ENCODE assay signal across 25 cellular contexts in genomic region chr7:142906643-142907042, GRCh38. TPM values are rescaled to one million over a fixed set of nuclear protein-coding genes. Genes with fewer than 3 reads are reported as not detected.
A peak's percentile ranks its signal among the peaks of the same experiment; 100 is the strongest.
DNase-seq lines count a peak whose midpoint lies in the region; ATAC-seq, FAIRE-seq and TF ChIP-seq lines count a peak whose summit lies in the region.
"Had no signal": no experiment of that assay in that cellular context is flagged by ENCODE, and none has a peak within 500 bp of the region (broad histone marks: within the 10 kb centered on the region; RNA-seq: fewer than 3 reads in every experiment).

No MANE protein-coding gene starts in this region.

- WGBS in HepG2 (ENCODE audit: low lambda C conversion rate), result 3% methylated on average over 2 of the region's 2 CpGs

- H3K4me1 ChIP-seq in KMS-11 (ENCODE audit: low read depth, poor library complexity, severe bottlenecking) (peaks cover 20% of the 10 kb centered on the region), HepG2 (ENCODE audit: insufficient read depth, low read length) (no peaks in the 10 kb centered on the region)
- H3K4me1 ChIP-seq: A549 had no signal

- CTCF ChIA-PET in HepG2 (lab: Yijun Ruan, JAX; ENCODE audit: low intra/inter-chr PET ratio, low total read pairs), result no interaction called here

- TF ChIP-seq EP300 in HepG2 (IDR thresholded peaks at IDR 0.05; ENCODE audit: low read depth in 2 of 2, low read length in 2 of 2), result no peak
- TF ChIP-seq EP300 in HepG2 (CRISPR knock-in tag; IDR thresholded peaks at IDR 0.05; ENCODE audit: borderline replicate concordance), result no peak

- TF ChIP-seq POLR2A in HepG2 (IDR thresholded peaks at IDR 0.05; ENCODE audit: insufficient read depth in 1 of 2, low read depth in 2 of 2, low read length in 2 of 2), result no peak

- TF ChIP-seq CTCF in KMS-11 (conservative IDR thresholded peaks at IDR 0.05; ENCODE audit: low read depth, low read length), result no peak
- TF ChIP-seq CTCF in coronary artery (IDR thresholded peaks at IDR 0.05), result no peak
- TF ChIP-seq CTCF in HepG2 (CRISPR knock-in tag; IDR thresholded peaks at IDR 0.05), result no peak
- TF ChIP-seq CTCF in omental fat pad (IDR thresholded peaks at IDR 0.05), result no peak

- no peaks in the 10 kb centered on the region for H4K20me1 ChIP-seq in KMS-11 (ENCODE audit: insufficient read depth)
- H4K20me1 ChIP-seq in HepG2 (ENCODE audit: insufficient read depth, low read length), result no peaks in the 10 kb centered on the region

- in situ Hi-C loops in HepG2 (cut with HindIII; ENCODE audit: extremely low pct_ligation_motif_present, low pct_unique_long_range_greater_than_20kb), result no loop called here

- H3K27me3 ChIP-seq in KMS-11 (ENCODE audit: insufficient read depth, low read depth), result no peaks in the 10 kb centered on the region
- H3K27me3 ChIP-seq in HepG2 (ENCODE audit: control insufficient read depth in 1 of 2, insufficient read depth in 2 of 2, low read length in 2 of 2), result 0 out of 5 replicates have a peak, but pooled peaks cover 0 to 1% of the 10 kb centered on the region in 2 experiments

- H3K9me3 ChIP-seq in HepG2 (ENCODE audit: low read length), result peaks cover 7% of the 10 kb centered on the region

- no peak overlapping the region for H2AFZ ChIP-seq in KMS-11 (ENCODE audit: low read depth)
- H2AFZ ChIP-seq in HepG2 (ENCODE audit: low read length), result no peak overlapping the region
- H2AFZ ChIP-seq: GM23338 had no signal

- no peak for TF ChIP-seq RAD21 in HepG2 (CRISPR knock-in tag; IDR thresholded peaks at IDR 0.05)

- H3K27ac ChIP-seq in KMS-11 (peak overlapping the region; percentile 3; the same call in 1 of the 2 replicates), coronary artery (no peak overlapping the region), HepG2 (ENCODE audit: extremely low read length, insufficient read depth, low read length) (no peak overlapping the region), substantia nigra (ENCODE audit: low read depth, low read length, poor library complexity, severe bottlenecking) (no peak overlapping the region)
- H3K27ac ChIP-seq: A549 had no signal

- H3K4me3 ChIP-seq in KMS-11 (IDR thresholded peaks at IDR 0.05; ENCODE audit: insufficient read depth, low read depth, low read length), result no peak overlapping the region
- H3K4me3 ChIP-seq in coronary artery, result no peak overlapping the region
- no peak overlapping the region for H3K4me3 ChIP-seq in HepG2 (replicated peaks in 1 of 3; ENCODE audit: insufficient read depth in 1 of 3, low read depth in 2 of 3, low read length in 3 of 3)
- H3K4me3 ChIP-seq: A549, GM23338 had no signal

- POLR2A ChIA-PET in HepG2 (lab: Yijun Ruan, JAX), result no interaction called here

- DNase-seq in coronary artery (ENCODE audit: low spot score) (peak; percentile 9), HepG2 (ENCODE audit: low spot score) (no peak), substantia nigra (lab: John Stamatoyannopoulos, UW) (no peak), NCI-H146 (lab: John Stamatoyannopoulos, UW) (no peak), omental fat pad (ENCODE audit: low spot score) (no peak)
- DNase-seq: 8988T; ACHN; C1 segment of cervical spinal cord; Calu3; CD4-positive, alpha-beta memory T cell; COR-L47; DMS53; DMS79 treated with DMSO at 0.1 percent for 48 hours; GF-D8; H9 had no signal

- H3K9ac ChIP-seq in KMS-11, result no peak overlapping the region
- no peak overlapping the region for H3K9ac ChIP-seq in HepG2 (ENCODE audit: insufficient read depth, low read depth, low read length)

- H3K36me3 ChIP-seq in KMS-11 (ENCODE audit: insufficient read depth) (no peaks in the 10 kb centered on the region), HepG2 (replicated peaks in 1 of 2; ENCODE audit: control insufficient read depth in 1 of 2, insufficient read depth in 2 of 2, low read length in 2 of 2) (no peaks in the 10 kb centered on the region)

- no peak for ATAC-seq in HepG2
- ATAC-seq in omental fat pad (ENCODE audit: low FRiP score), result no peak
- ATAC-seq: A549, GM23338, HCT116 had no signal

- intact Hi-C loops in HepG2 (cut with micrococcal nuclease; ENCODE audit: unreplicated experiment), result no loop called here

- peak overlapping the region; percentile 41; the same call in 1 of the 2 replicates for H3K4me2 ChIP-seq in KMS-11
- H3K4me2 ChIP-seq in HepG2 (ENCODE audit: low read depth, low read length), result no peak overlapping the region
- H3K4me2 ChIP-seq: A549, GM23338 had no signal

- BruUV-seq in HepG2 (replicated peaks; lab: Mats Ljungman, UMichigan), result no TSS peak

- FAIRE-seq in HepG2 (lab: Jason Lieb, UNC), result no peak
- FAIRE-seq: A549, GM12891, GM18507 had no signal

- H3K79me2 ChIP-seq in KMS-11 (ENCODE audit: insufficient read depth, low read depth), result no peaks in the 10 kb centered on the region
- no peaks in the 10 kb centered on the region for H3K79me2 ChIP-seq in HepG2 (ENCODE audit: insufficient read depth, low read length)

RNA-seq across cellular contexts. Expression of gene TRPV6, which starts 21.1 kb away (rescaled TPM):
- total RNA-seq in HepG2 (2016; rRNA removed; fragmentation: Illumina TruSeq; extraction: Trizol) (not detected in 2 replicates), omental fat pad (under 1 TPM; under 0.01 to 0.65 (median 0.52) TPM)
- total RNA-seq in HepG2 (2016; cell fraction: cytosol; rRNA removed; fragmentation: Illumina TruSeq; extraction: Trizol; ENCODE audit: low read depth), result not detected in 2 replicates
- not detected in 2 replicates for total RNA-seq in HepG2 (2016; cell fraction: insoluble cytoplasmic fraction; rRNA removed; fragmentation: Illumina TruSeq; extraction: Trizol)
- total RNA-seq in HepG2 (2016; cell fraction: membrane; rRNA removed; fragmentation: Illumina TruSeq; extraction: Trizol), result not detected in 2 replicates
- total RNA-seq in HepG2 (2016; cell fraction: nucleus; rRNA removed; fragmentation: Illumina TruSeq; extraction: Trizol), result not detected in 2 replicates
- not detected in 2 replicates for polyA plus RNA-seq in HepG2 (2011; rRNA removed)
- polyA plus RNA-seq in HepG2 (2011; cell fraction: cytosol; rRNA removed), result not detected in 2 replicates
- polyA plus RNA-seq in HepG2 (2011; cell fraction: nucleus; rRNA removed), result 0.05 TPM in 1 of 2 replicates, not detected in the other
- not detected in 2 replicates for polyA plus RNA-seq in HepG2 (2012)
- polyA plus RNA-seq in HepG2 (2016; cell fraction: cytosol; fragmentation: Illumina TruSeq; extraction: Trizol; ENCODE audit: low read depth), result not detected in 2 replicates
- polyA plus RNA-seq in HepG2 (2016; cell fraction: insoluble cytoplasmic fraction; fragmentation: Illumina TruSeq; extraction: Trizol; ENCODE audit: low read depth), result not detected in 2 replicates
- polyA plus RNA-seq in HepG2 (2016; cell fraction: membrane; fragmentation: Illumina TruSeq; extraction: Trizol; ENCODE audit: low read depth), result not detected in 2 replicates
- polyA plus RNA-seq in HepG2 (2016; cell fraction: nucleus; fragmentation: Illumina TruSeq; extraction: Trizol; ENCODE audit: insufficient read depth, low read depth), result not detected in 2 replicates
- polyA minus RNA-seq in HepG2 (2011; rRNA and poly(A)+ RNA removed; ENCODE audit: low replicate concordance), result not detected in 2 replicates
- polyA minus RNA-seq in HepG2 (2011; cell fraction: cytosol; rRNA and poly(A)+ RNA removed), result not detected in 2 replicates
- under 0.01 TPM in 1 of 2 replicates, not detected in the other for polyA minus RNA-seq in HepG2 (2011; cell fraction: nucleus; rRNA and poly(A)+ RNA removed)
- total RNA-seq: CD4-positive, alpha-beta memory T cell; Daoy; G401; H4 had no signal
- polyA plus RNA-seq: A549, BJ had no signal

RNA-seq across cellular contexts. Expression of gene TRPV5, which starts 26.9 kb away (rescaled TPM):
- total RNA-seq in HepG2 (2016; rRNA removed; fragmentation: Illumina TruSeq; extraction: Trizol) (not detected in 2 replicates), omental fat pad (not detected)
- not detected in 2 replicates for total RNA-seq in HepG2 (2016; cell fraction: cytosol; rRNA removed; fragmentation: Illumina TruSeq; extraction: Trizol; ENCODE audit: low read depth)
- not detected in 2 replicates for total RNA-seq in HepG2 (2016; cell fraction: insoluble cytoplasmic fraction; rRNA removed; fragmentation: Illumina TruSeq; extraction: Trizol)
- total RNA-seq in HepG2 (2016; cell fraction: membrane; rRNA removed; fragmentation: Illumina TruSeq; extraction: Trizol), result not detected in 2 replicates
- total RNA-seq in HepG2 (2016; cell fraction: nucleus; rRNA removed; fragmentation: Illumina TruSeq; extraction: Trizol), result not detected in 2 replicates
- not detected in 2 replicates for polyA plus RNA-seq in HepG2 (2011; rRNA removed)
- polyA plus RNA-seq in HepG2 (2011; cell fraction: cytosol; rRNA removed), result not detected in 2 replicates
- polyA plus RNA-seq in HepG2 (2011; cell fraction: nucleus; rRNA removed), result 0.03 and 0.05 TPM in 2 replicates
- polyA plus RNA-seq in HepG2 (2012), result not detected in 2 replicates
- polyA plus RNA-seq in HepG2 (2016; cell fraction: cytosol; fragmentation: Illumina TruSeq; extraction: Trizol; ENCODE audit: low read depth), result not detected in 2 replicates
- polyA plus RNA-seq in HepG2 (2016; cell fraction: insoluble cytoplasmic fraction; fragmentation: Illumina TruSeq; extraction: Trizol; ENCODE audit: low read depth), result not detected in 2 replicates
- not detected in 2 replicates for polyA plus RNA-seq in HepG2 (2016; cell fraction: membrane; fragmentation: Illumina TruSeq; extraction: Trizol; ENCODE audit: low read depth)
- polyA plus RNA-seq in HepG2 (2016; cell fraction: nucleus; fragmentation: Illumina TruSeq; extraction: Trizol; ENCODE audit: insufficient read depth, low read depth), result not detected in 2 replicates
- polyA minus RNA-seq in HepG2 (2011; rRNA and poly(A)+ RNA removed; ENCODE audit: low replicate concordance), result not detected in 2 replicates
- not detected in 2 replicates for polyA minus RNA-seq in HepG2 (2011; cell fraction: cytosol; rRNA and poly(A)+ RNA removed)
- polyA minus RNA-seq in HepG2 (2011; cell fraction: nucleus; rRNA and poly(A)+ RNA removed), result not detected in 2 replicates
- total RNA-seq: Calu3; CD4-positive, alpha-beta memory T cell; G401; GM23338; H4; H9 had no signal
- polyA plus RNA-seq: A549; BJ; CD4-positive, alpha-beta memory T cell; GM23338 had no signal

RNA-seq across cellular contexts. Expression of gene LLCFC1, which starts 32.6 kb away (rescaled TPM):
- total RNA-seq in HepG2 (2016; rRNA removed; fragmentation: Illumina TruSeq; extraction: Trizol) (not detected in 2 replicates), omental fat pad (not detected)
- not detected in 2 replicates for total RNA-seq in HepG2 (2016; cell fraction: cytosol; rRNA removed; fragmentation: Illumina TruSeq; extraction: Trizol; ENCODE audit: low read depth)
- total RNA-seq in HepG2 (2016; cell fraction: insoluble cytoplasmic fraction; rRNA removed; fragmentation: Illumina TruSeq; extraction: Trizol), result not detected in 2 replicates
- not detected in 2 replicates for total RNA-seq in HepG2 (2016; cell fraction: membrane; rRNA removed; fragmentation: Illumina TruSeq; extraction: Trizol)
- not detected in 2 replicates for total RNA-seq in HepG2 (2016; cell fraction: nucleus; rRNA removed; fragmentation: Illumina TruSeq; extraction: Trizol)
- polyA plus RNA-seq in HepG2 (2011; rRNA removed), result not detected in 2 replicates
- not detected in 2 replicates for polyA plus RNA-seq in HepG2 (2011; cell fraction: cytosol; rRNA removed)
- not detected in 2 replicates for polyA plus RNA-seq in HepG2 (2011; cell fraction: nucleus; rRNA removed)
- polyA plus RNA-seq in HepG2 (2012), result not detected in 2 replicates
- not detected in 2 replicates for polyA plus RNA-seq in HepG2 (2016; cell fraction: cytosol; fragmentation: Illumina TruSeq; extraction: Trizol; ENCODE audit: low read depth)
- not detected in 2 replicates for polyA plus RNA-seq in HepG2 (2016; cell fraction: insoluble cytoplasmic fraction; fragmentation: Illumina TruSeq; extraction: Trizol; ENCODE audit: low read depth)
- polyA plus RNA-seq in HepG2 (2016; cell fraction: membrane; fragmentation: Illumina TruSeq; extraction: Trizol; ENCODE audit: low read depth), result not detected in 2 replicates
- not detected in 2 replicates for polyA plus RNA-seq in HepG2 (2016; cell fraction: nucleus; fragmentation: Illumina TruSeq; extraction: Trizol; ENCODE audit: insufficient read depth, low read depth)
- not detected in 2 replicates for polyA minus RNA-seq in HepG2 (2011; rRNA and poly(A)+ RNA removed; ENCODE audit: low replicate concordance)
- polyA minus RNA-seq in HepG2 (2011; cell fraction: cytosol; rRNA and poly(A)+ RNA removed), result not detected in 2 replicates
- not detected in 2 replicates for polyA minus RNA-seq in HepG2 (2011; cell fraction: nucleus; rRNA and poly(A)+ RNA removed)
- total RNA-seq: Calu3; CD4-positive, alpha-beta memory T cell; Daoy; G401; GM23338; H4; H9 had no signal
- polyA plus RNA-seq: A549; BJ; CD4-positive, alpha-beta memory T cell; GM23338 had no signal

RNA-seq across cellular contexts. Expression of gene EPHB6, which starts 51.8 kb away (rescaled TPM):
- total RNA-seq in HepG2 (2016; rRNA removed; fragmentation: Illumina TruSeq; extraction: Trizol), result not detected in 2 replicates
- total RNA-seq in HepG2 (2016; cell fraction: cytosol; rRNA removed; fragmentation: Illumina TruSeq; extraction: Trizol; ENCODE audit: low read depth), result not detected in 2 replicates
- total RNA-seq in HepG2 (2016; cell fraction: insoluble cytoplasmic fraction; rRNA removed; fragmentation: Illumina TruSeq; extraction: Trizol), result 0.11 TPM in 1 of 2 replicates, not detected in the other
- total RNA-seq in HepG2 (2016; cell fraction: membrane; rRNA removed; fragmentation: Illumina TruSeq; extraction: Trizol), result not detected in 2 replicates
- not detected in 2 replicates for total RNA-seq in HepG2 (2016; cell fraction: nucleus; rRNA removed; fragmentation: Illumina TruSeq; extraction: Trizol)
- polyA plus RNA-seq in HepG2 (2011; rRNA removed), result not detected in 2 replicates
- polyA plus RNA-seq in HepG2 (2011; cell fraction: cytosol; rRNA removed), result 0.01 TPM in 1 of 2 replicates, not detected in the other
- polyA plus RNA-seq in HepG2 (2011; cell fraction: nucleus; rRNA removed), result 0.14 TPM in 1 of 2 replicates, not detected in the other
- not detected in 2 replicates for polyA plus RNA-seq in HepG2 (2012)
- polyA plus RNA-seq in HepG2 (2016; cell fraction: cytosol; fragmentation: Illumina TruSeq; extraction: Trizol; ENCODE audit: low read depth), result not detected in 2 replicates
- not detected in 2 replicates for polyA plus RNA-seq in HepG2 (2016; cell fraction: insoluble cytoplasmic fraction; fragmentation: Illumina TruSeq; extraction: Trizol; ENCODE audit: low read depth)
- not detected in 2 replicates for polyA plus RNA-seq in HepG2 (2016; cell fraction: membrane; fragmentation: Illumina TruSeq; extraction: Trizol; ENCODE audit: low read depth)
- not detected in 2 replicates for polyA plus RNA-seq in HepG2 (2016; cell fraction: nucleus; fragmentation: Illumina TruSeq; extraction: Trizol; ENCODE audit: insufficient read depth, low read depth)
- 0.06 and 0.40 TPM in 2 replicates for polyA minus RNA-seq in HepG2 (2011; rRNA and poly(A)+ RNA removed; ENCODE audit: low replicate concordance)
- polyA minus RNA-seq in HepG2 (2011; cell fraction: cytosol; rRNA and poly(A)+ RNA removed), result not detected in 2 replicates
- not detected in 2 replicates for polyA minus RNA-seq in HepG2 (2011; cell fraction: nucleus; rRNA and poly(A)+ RNA removed)
- total RNA-seq in omental fat pad, result 10 to 100 TPM; 16.9 to 89.0 (median 45.7) TPM
- total RNA-seq: G401 had no signal

RNA-seq across cellular contexts. Expression of gene KEL, which starts 55.5 kb away (rescaled TPM):
- total RNA-seq in HepG2 (2016; rRNA removed; fragmentation: Illumina TruSeq; extraction: Trizol) (not detected in 2 replicates), omental fat pad (under 1 TPM in 2 of 4 donors, not detected in 2; 0.28 to 0.96 TPM)
- not detected in 2 replicates for total RNA-seq in HepG2 (2016; cell fraction: cytosol; rRNA removed; fragmentation: Illumina TruSeq; extraction: Trizol; ENCODE audit: low read depth)
- 0.24 TPM in 1 of 2 replicates, not detected in the other for total RNA-seq in HepG2 (2016; cell fraction: insoluble cytoplasmic fraction; rRNA removed; fragmentation: Illumina TruSeq; extraction: Trizol)
- not detected in 2 replicates for total RNA-seq in HepG2 (2016; cell fraction: membrane; rRNA removed; fragmentation: Illumina TruSeq; extraction: Trizol)
- total RNA-seq in HepG2 (2016; cell fraction: nucleus; rRNA removed; fragmentation: Illumina TruSeq; extraction: Trizol), result not detected in 2 replicates
- polyA plus RNA-seq in HepG2 (2011; rRNA removed), result 0.03 and 0.09 TPM in 2 replicates
- 0.03 and 0.04 TPM in 2 replicates for polyA plus RNA-seq in HepG2 (2011; cell fraction: cytosol; rRNA removed)
- 0.47 and 0.51 TPM in 2 replicates for polyA plus RNA-seq in HepG2 (2011; cell fraction: nucleus; rRNA removed)
- 0.11 and 0.70 TPM in 2 replicates for polyA plus RNA-seq in HepG2 (2012)
- polyA plus RNA-seq in HepG2 (2016; cell fraction: cytosol; fragmentation: Illumina TruSeq; extraction: Trizol; ENCODE audit: low read depth), result not detected in 2 replicates
- polyA plus RNA-seq in HepG2 (2016; cell fraction: insoluble cytoplasmic fraction; fragmentation: Illumina TruSeq; extraction: Trizol; ENCODE audit: low read depth), result 0.45 TPM in 1 of 2 replicates, not detected in the other
- polyA plus RNA-seq in HepG2 (2016; cell fraction: membrane; fragmentation: Illumina TruSeq; extraction: Trizol; ENCODE audit: low read depth), result not detected in 2 replicates
- not detected in 2 replicates for polyA plus RNA-seq in HepG2 (2016; cell fraction: nucleus; fragmentation: Illumina TruSeq; extraction: Trizol; ENCODE audit: insufficient read depth, low read depth)
- 0.08 and 1.7 TPM in 2 replicates for polyA minus RNA-seq in HepG2 (2011; rRNA and poly(A)+ RNA removed; ENCODE audit: low replicate concordance)
- not detected in 2 replicates for polyA minus RNA-seq in HepG2 (2011; cell fraction: cytosol; rRNA and poly(A)+ RNA removed)
- polyA minus RNA-seq in HepG2 (2011; cell fraction: nucleus; rRNA and poly(A)+ RNA removed), result 0.75 and 0.77 TPM in 2 replicates
- total RNA-seq: Calu3, Daoy, G401 had no signal
- polyA plus RNA-seq: CD4-positive, alpha-beta memory T cell had no signal
